In genomic region chr18:77069931-77070330, GRCh38 we compare ENCODE assay signal across 10 cellular contexts.
DNase-seq lines count a peak whose midpoint lies in the region; ATAC-seq and TF ChIP-seq lines count a peak whose summit lies in the region.
"Had no signal": no experiment of that assay in that cellular context is flagged by ENCODE, and none has a peak within 500 bp of the region (broad histone marks: within the 10 kb centered on the region; RNA-seq: fewer than 3 reads in every experiment).

No MANE protein-coding gene starts in this region.

- no peak for TF ChIP-seq EP300 in upper lobe of left lung (IDR thresholded peaks at IDR 0.05)

- H3K4me3 ChIP-seq in right atrium auricular region (no peak overlapping the region), upper lobe of left lung (no peak overlapping the region)

- H3K9me3 ChIP-seq in right atrium auricular region, result no peaks in the 10 kb centered on the region
- H3K9me3 ChIP-seq in upper lobe of left lung, result no peaks in the 10 kb centered on the region

- H3K9me3 Mint-ChIP-seq in immature natural killer cell, result no peaks in the 10 kb centered on the region
- H3K9me3 Mint-ChIP-seq in mesothelial cell of epicardium, result no peaks in the 10 kb centered on the region

- intact Hi-C loops in Right ventricle myocardium inferior (cut with DNase I), result no loop called here

- H3K27ac ChIP-seq in right atrium auricular region (peak overlapping the region in 1 of 2 donors; percentile 71), upper lobe of left lung (peak overlapping the region in 3 of 4 donors; percentile 26 to 89 (median 87))

- H3K27ac Mint-ChIP-seq in immature natural killer cell, result peak overlapping the region; percentile 94 to 99 (median 99)
- no peak overlapping the region for H3K27ac Mint-ChIP-seq in mesothelial cell of epicardium

- H3K27me3 Mint-ChIP-seq in immature natural killer cell (ENCODE audit: low read depth in 3 of 3), result peaks cover 0 to 58% (median 56%) of the 10 kb centered on the region in 3 donors
- H3K27me3 Mint-ChIP-seq in mesothelial cell of epicardium (ENCODE audit: low read depth), result no peaks in the 10 kb centered on the region

- H3K4me3 Mint-ChIP-seq in immature natural killer cell (peak overlapping the region; percentile 69 to 84 (median 73)), mesothelial cell of epicardium (no peak overlapping the region)

- TF ChIP-seq CTCF in right atrium auricular region (IDR thresholded peaks at IDR 0.05) (no peak), upper lobe of left lung (IDR thresholded peaks at IDR 0.05) (no peak), mesothelial cell of epicardium (IDR thresholded peaks at IDR 0.05; ENCODE audit: unreplicated experiment) (no peak)

- DNase-seq in Right ventricle myocardium inferior (ENCODE audit: missing footprints) (peak; percentile 13), right atrium auricular region (ENCODE audit: low spot score) (no peak), immature natural killer cell (peak; percentile 70 to 76 (median 71)), upper lobe of left lung (no peak), DMS53 (lab: John Stamatoyannopoulos, UW) (no peak), mesothelial cell of epicardium (ENCODE audit: low spot score in 2 of 2, unreplicated experiment in 2 of 2) (no peak)
- DNase-seq in activated CD8-positive, alpha-beta memory T cell treated with anti-CD3 and anti-CD28 coated beads, Interleukin-2, amount 50 U/mL, for 4 hours, result peak; percentile 43
- DNase-seq: NCI-H446, right cardiac atrium had no signal

- no peak for TF ChIP-seq POLR2A in upper lobe of left lung (IDR thresholded peaks at IDR 0.05)

- 79 to 91% methylated on average over 13 of the region's 13 CpGs for WGBS in upper lobe of left lung, 2 donors

- H3K4me1 ChIP-seq in right atrium auricular region (peaks cover 3 to 70% of the 10 kb centered on the region in 2 donors), upper lobe of left lung (peaks cover 67 to 84% (median 73%) of the 10 kb centered on the region in 4 donors)

- no peak for ATAC-seq in Right ventricle myocardium inferior
- no peak for ATAC-seq in upper lobe of left lung (ENCODE audit: low FRiP score in 2 of 2)
- no peak for ATAC-seq in HG03432 (IDR thresholded peaks at IDR 0.05; ENCODE audit: unreplicated experiment)
- ATAC-seq: right cardiac atrium had no signal

- H3K4me1 Mint-ChIP-seq in immature natural killer cell (peaks cover 100% of the 10 kb centered on the region in 2 donors), mesothelial cell of epicardium (peaks cover 53% of the 10 kb centered on the region)

- no peaks in the 10 kb centered on the region for H3K27me3 ChIP-seq in right atrium auricular region
- no peaks in the 10 kb centered on the region for H3K27me3 ChIP-seq in upper lobe of left lung

- H3K36me3 ChIP-seq in right atrium auricular region (peaks cover 12% of the 10 kb centered on the region), upper lobe of left lung (peaks cover 0 to 4% (median 0%) of the 10 kb centered on the region in 4 donors)

- H3K36me3 Mint-ChIP-seq in immature natural killer cell, result peaks cover 6 to 42% (median 24%) of the 10 kb centered on the region in 3 donors
- peaks cover 5% of the 10 kb centered on the region for H3K36me3 Mint-ChIP-seq in mesothelial cell of epicardium

Comparison
In these comparisons a context has a peak if more than half of its experiments do, and no peak if none do; other contexts are left out.
1. DNase-seq: peak in Right ventricle myocardium inferior (single experiment), activated CD8-positive, alpha-beta memory T cell treated with anti-CD3 and anti-CD28 coated beads, Interleukin-2, amount 50 U/mL, for 4 hours (single experiment) and immature natural killer cell (3 of 3); none in right atrium auricular region (single experiment), upper lobe of left lung (0 of 2), DMS53 (single experiment) and mesothelial cell of epicardium (0 of 2).